Comparison of ENCODE assay signal across 9 cellular contexts in the genomic region with DNA sequence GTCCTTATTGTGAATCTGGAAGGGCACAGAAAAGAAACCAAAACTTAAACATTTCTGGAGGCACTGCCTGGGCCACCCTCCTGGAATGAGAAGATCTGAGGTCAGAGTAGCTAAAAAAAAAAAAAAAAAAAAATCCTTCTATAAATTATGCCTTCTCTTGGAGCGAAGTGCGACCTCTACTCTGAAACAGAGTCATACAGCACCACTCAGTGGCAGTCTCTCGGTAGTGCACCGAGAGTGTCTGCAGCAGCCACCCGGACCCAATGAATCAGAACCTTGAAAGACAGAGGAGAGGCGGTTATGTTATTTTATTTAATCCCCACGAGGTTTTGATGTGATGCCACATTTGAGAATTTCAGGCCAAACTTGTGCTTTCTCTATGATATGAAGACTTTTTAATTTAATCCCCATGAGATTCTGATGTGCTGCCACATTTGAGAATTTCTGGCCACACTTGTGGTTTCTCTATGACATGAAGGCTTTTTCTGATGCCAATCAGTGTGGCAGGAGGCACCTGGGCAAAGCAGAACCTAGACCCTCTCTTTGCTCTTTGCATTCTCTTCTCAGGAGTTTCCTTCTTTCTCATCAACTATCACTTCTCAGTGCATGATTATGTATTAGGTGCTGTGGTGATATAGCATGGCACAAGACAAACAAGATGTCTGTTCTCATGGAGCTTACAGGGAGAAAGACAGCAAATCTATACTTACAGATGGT. TPM values are rescaled to one million over a fixed set of nuclear protein-coding genes. Genes with fewer than 3 reads are reported as not detected.
DNase-seq lines count a peak whose midpoint lies in the region; ATAC-seq and TF ChIP-seq lines count a peak whose summit lies in the region.
"Had no signal": no experiment of that assay in that cellular context is flagged by ENCODE, and none has a peak within 500 bp of the region (broad histone marks: within the 10 kb centered on the region; RNA-seq: fewer than 3 reads in every experiment).

No MANE protein-coding gene starts in this region.

- H3K4me1 Mint-ChIP-seq in CD14-positive monocyte, result peaks cover 11% of the 10 kb centered on the region
- peaks cover 4% of the 10 kb centered on the region for H3K4me1 Mint-ChIP-seq in neural progenitor cell

- intact Hi-C loops in CD14-positive monocyte (cut with micrococcal nuclease), result loop anchor here (2.0 to 10.0 kb wide), 2 partner anchors 212 to 220 kb away; no protein-coding TSS in a partner anchor
- intact Hi-C loops in uterus (cut with DNase I; ENCODE audit: low total_unique reads), result no loop called here

- H3K4me3 Mint-ChIP-seq in CD14-positive monocyte, result no peak overlapping the region
- H3K4me3 Mint-ChIP-seq in neural progenitor cell, result no peak overlapping the region
- H3K4me3 Mint-ChIP-seq: IgD-negative memory B cell had no signal

- no peak overlapping the region for H3K9ac ChIP-seq in neural progenitor cell

- no peak overlapping the region for H3K27ac ChIP-seq in neural progenitor cell
- no peak overlapping the region for H3K27ac ChIP-seq in uterus

- peaks cover 0 to 3% (median 1%) of the 10 kb centered on the region in 3 donors for H3K27me3 Mint-ChIP-seq in CD14-positive monocyte (ENCODE audit: low read depth in 3 of 3)
- H3K27me3 Mint-ChIP-seq in neural progenitor cell (ENCODE audit: insufficient read depth, low read depth), result no peaks in the 10 kb centered on the region

- H3K27ac Mint-ChIP-seq in CD14-positive monocyte (no peak overlapping the region), neural progenitor cell (no peak overlapping the region)
- H3K27ac Mint-ChIP-seq: IgD-negative memory B cell had no signal

- H2AFZ ChIP-seq in neural progenitor cell (replicated peaks), result no peak overlapping the region

- H3K27me3 ChIP-seq in neural progenitor cell (no peaks in the 10 kb centered on the region), uterus (no peaks in the 10 kb centered on the region)

- TF ChIP-seq CTCF in CD14-positive monocyte (IDR thresholded peaks at IDR 0.05), result peak; percentile 68
- TF ChIP-seq CTCF in fibroblast of mammary gland (conservative IDR thresholded peaks at IDR 0.05; ENCODE audit: control insufficient read depth, insufficient read depth, low read depth, low read length), result peak; percentile 70
- TF ChIP-seq CTCF in neural progenitor cell (IDR thresholded peaks at IDR 0.05), result peak; percentile 57
- peak; percentile 47 to 70 (median 54) for TF ChIP-seq CTCF in uterus (IDR thresholded peaks at IDR 0.05)

- no peak for ATAC-seq in GM21515 (IDR thresholded peaks at IDR 0.05; ENCODE audit: unreplicated experiment)

- DNase-seq in CD14-positive monocyte (ENCODE audit: low spot score), result no peak
- peak; percentile 59 for DNase-seq in H4 (ENCODE audit: low spot score)
- peak; percentile 18 for DNase-seq in NCI-H345 treated with DMSO at 0.1 percent for 48 hours (lab: John Stamatoyannopoulos, UW; ENCODE audit: unreplicated experiment)
- DNase-seq in activated CD8-positive, alpha-beta memory T cell treated with anti-CD3 and anti-CD28 coated beads, Interleukin-2, amount 50 U/mL, for 48 hours, result peak; percentile 51
- peak; percentile 66 for DNase-seq in fibroblast of mammary gland (ENCODE audit: low read depth)
- peak; percentile 56 for DNase-seq in neural progenitor cell (ENCODE audit: low spot score)
- peak; percentile 55 to 67 for DNase-seq in uterus

- no peaks in the 10 kb centered on the region for H3K36me3 ChIP-seq in neural progenitor cell
- H3K36me3 ChIP-seq in uterus, result no peaks in the 10 kb centered on the region

- H3K4me3 ChIP-seq in fibroblast of mammary gland (ENCODE audit: control insufficient read depth, low read depth, low read length), result no peak overlapping the region
- no peak overlapping the region for H3K4me3 ChIP-seq in neural progenitor cell
- no peak overlapping the region for H3K4me3 ChIP-seq in uterus

- H3K4me1 ChIP-seq in neural progenitor cell (no peaks in the 10 kb centered on the region), uterus (no peaks in the 10 kb centered on the region)

- no peaks in the 10 kb centered on the region for H3K79me2 ChIP-seq in neural progenitor cell (ENCODE audit: low read depth)

- no peaks in the 10 kb centered on the region for H3K36me3 Mint-ChIP-seq in CD14-positive monocyte
- no peaks in the 10 kb centered on the region for H3K36me3 Mint-ChIP-seq in neural progenitor cell
- H3K36me3 Mint-ChIP-seq: IgD-negative memory B cell had no signal

- TF ChIP-seq POLR2A in uterus (IDR thresholded peaks at IDR 0.05), result no peak

- H3K9me3 Mint-ChIP-seq in CD14-positive monocyte, result no peaks in the 10 kb centered on the region
- H3K9me3 Mint-ChIP-seq in neural progenitor cell, result peaks cover 4% of the 10 kb centered on the region
- H3K9me3 Mint-ChIP-seq: IgD-negative memory B cell had no signal

- H3K4me2 ChIP-seq in neural progenitor cell, result no peak overlapping the region

- no peaks in the 10 kb centered on the region for H4K20me1 ChIP-seq in neural progenitor cell (ENCODE audit: low read depth)

- no peaks in the 10 kb centered on the region for H3K9me3 ChIP-seq in neural progenitor cell (ENCODE audit: low read depth)
- H3K9me3 ChIP-seq in uterus, result no peaks in the 10 kb centered on the region

- no peaks in the 10 kb centered on the region for H3F3A ChIP-seq in neural progenitor cell (ENCODE audit: low read depth)

RNA-seq across cellular contexts. Expression of a gene that starts 5.6 kb away (rescaled TPM):
- not detected for polyA plus RNA-seq in CD14-positive monocyte
- not detected in 2 replicates for total RNA-seq in H4 (2014; rRNA removed; shearing (Covaris generic))
- total RNA-seq in neural progenitor cell (ENCODE audit: low replicate concordance) (not detected in 2 replicates), uterus (not detected)
- polyA plus RNA-seq: IgD-negative memory B cell had no signal
